Comparison of ENCODE assay signal across 9 cellular contexts in the genomic region with DNA sequence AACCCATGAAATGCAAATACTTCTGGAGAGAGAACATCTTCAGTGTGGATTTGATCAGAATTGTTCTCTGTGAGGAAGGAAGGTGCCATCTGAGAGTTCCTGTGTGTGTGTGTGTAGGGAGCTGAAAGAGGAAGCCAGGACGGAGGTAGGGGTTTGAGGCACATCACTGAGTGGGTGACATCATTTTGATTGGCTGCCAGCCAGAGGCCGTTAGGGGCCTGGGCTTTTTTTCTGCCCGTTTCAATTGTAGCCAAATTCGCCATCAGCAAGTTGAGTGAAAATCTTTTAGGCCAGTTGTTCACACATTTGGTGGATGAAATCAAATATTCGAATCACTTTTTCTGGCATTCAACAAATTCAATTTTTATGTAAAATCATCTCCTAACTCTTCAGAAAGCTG. TPM values are rescaled to one million over a fixed set of nuclear protein-coding genes. Genes with fewer than 3 reads are reported as not detected.
DNase-seq lines count a peak whose midpoint lies in the region; ATAC-seq lines count a peak whose summit lies in the region.
"Had no signal": no experiment of that assay in that cellular context is flagged by ENCODE, and none has a peak within 500 bp of the region (broad histone marks: within the 10 kb centered on the region; RNA-seq: fewer than 3 reads in every experiment).

No MANE protein-coding gene starts in this region.

- no peak overlapping the region for H3K4me3 Mint-ChIP-seq in activated CD4-positive, alpha-beta memory T cell treated with anti-CD3 and anti-CD28 coated beads for 36 hours
- H3K4me3 Mint-ChIP-seq: CD4-positive, CD25-positive, alpha-beta regulatory T cell had no signal

- intact Hi-C loops in activated CD4-positive, alpha-beta memory T cell treated with anti-CD3 and anti-CD28 coated beads for 36 hours (cut with micrococcal nuclease): no loop called here

- H3K36me3 Mint-ChIP-seq in activated CD4-positive, alpha-beta memory T cell treated with anti-CD3 and anti-CD28 coated beads for 36 hours: peaks cover 3% of the 10 kb centered on the region
- H3K36me3 Mint-ChIP-seq: CD4-positive, CD25-positive, alpha-beta regulatory T cell had no signal

- H3K4me1 Mint-ChIP-seq in activated CD4-positive, alpha-beta memory T cell treated with anti-CD3 and anti-CD28 coated beads for 36 hours (ENCODE audit: low read depth): peaks cover 13% of the 10 kb centered on the region

- peak; percentile 74 for ATAC-seq in GM19438 (IDR thresholded peaks at IDR 0.05; ENCODE audit: low read depth, unreplicated experiment)
- peak; percentile 68 for ATAC-seq in HG03575 (IDR thresholded peaks at IDR 0.05; ENCODE audit: extremely low read depth, insufficient number of reproducible peaks, low FRiP score, unreplicated experiment)

- no peak overlapping the region for H3K27ac Mint-ChIP-seq in activated CD4-positive, alpha-beta memory T cell treated with anti-CD3 and anti-CD28 coated beads for 36 hours
- H3K27ac Mint-ChIP-seq: CD4-positive, CD25-positive, alpha-beta regulatory T cell had no signal

- CTCF ChIA-PET in activated CD4-positive, alpha-beta memory T cell treated with anti-CD3 and anti-CD28 coated beads for 36 hours (lab: Charles Lee): no interaction called here

- POLR2A ChIA-PET in activated CD4-positive, alpha-beta memory T cell treated with anti-CD3 and anti-CD28 coated beads for 36 hours (lab: Charles Lee): no interaction called here

- H3K9me3 Mint-ChIP-seq in activated CD4-positive, alpha-beta memory T cell treated with anti-CD3 and anti-CD28 coated beads for 36 hours: peaks cover 12% of the 10 kb centered on the region

- DNase-seq in ACHN (peak; percentile 58), NCI-H82 treated with DMSO at 0.1 percent for 48 hours (lab: John Stamatoyannopoulos, UW; ENCODE audit: unreplicated experiment) (peak; percentile 18), iPS-NIHi7 (ENCODE audit: extremely low spot score) (peak; percentile 74), mucosa of gallbladder (ENCODE audit: low spot score) (no peak)
- no peak for DNase-seq in activated CD8-positive, alpha-beta memory T cell treated with anti-CD3 and anti-CD28 coated beads, Interleukin-2, amount 50 U/mL, for 4 hours
- DNase-seq in activated CD4-positive, alpha-beta memory T cell treated with anti-CD3 and anti-CD28 coated beads for 36 hours: no peak
- DNase-seq: CD4-positive, CD25-positive, alpha-beta regulatory T cell had no signal

- H3K27me3 Mint-ChIP-seq in activated CD4-positive, alpha-beta memory T cell treated with anti-CD3 and anti-CD28 coated beads for 36 hours: peaks cover 19% of the 10 kb centered on the region

- in situ Hi-C loops in ACHN (cut with HindIII; ENCODE audit: low pct_ligation_motif_present, low pct_unique_long_range_greater_than_20kb, low sequenced_read_pairs): no loop called here

RNA-seq across cellular contexts. Expression of a gene that starts 48.9 kb away (rescaled TPM):
- total RNA-seq in activated CD4-positive, alpha-beta memory T cell treated with anti-CD3 and anti-CD28 coated beads for 36 hours: 10 to 100 TPM; 68.8 to 74.5 TPM
- 76.5 TPM for total RNA-seq in mucosa of gallbladder

Comparison
In these comparisons a context has a peak if more than half of its experiments do, and no peak if none do; other contexts are left out.
1. DNase-seq: peak in ACHN (single experiment), NCI-H82 treated with DMSO at 0.1 percent for 48 hours (single experiment) and iPS-NIHi7 (single experiment); none in activated CD8-positive, alpha-beta memory T cell treated with anti-CD3 and anti-CD28 coated beads, Interleukin-2, amount 50 U/mL, for 4 hours (single experiment), activated CD4-positive, alpha-beta memory T cell treated with anti-CD3 and anti-CD28 coated beads for 36 hours (single experiment) and mucosa of gallbladder (single experiment).